ENCODE assay signal across 23 cellular contexts in the genomic region with DNA sequence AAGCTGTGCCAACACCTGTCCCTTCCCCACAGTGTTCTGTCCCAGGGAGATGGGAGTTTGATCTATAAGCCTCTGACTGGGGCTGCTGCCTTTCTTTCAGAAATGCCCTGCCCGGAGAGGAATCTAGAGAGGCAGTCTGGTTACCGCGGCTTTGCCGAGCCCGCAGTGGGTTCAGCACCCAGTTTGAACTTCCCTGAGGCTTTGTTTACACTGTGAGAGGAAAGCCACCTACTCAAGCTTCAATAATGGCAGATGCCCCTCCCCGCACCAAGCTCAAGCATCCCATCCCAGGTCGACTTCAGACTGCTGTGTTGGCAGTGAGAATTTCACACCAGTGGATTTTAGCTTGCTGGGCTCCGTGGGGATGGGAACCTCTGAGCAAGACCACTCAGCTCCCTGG. TPM values are rescaled to one million over a fixed set of nuclear protein-coding genes. Genes with fewer than 3 reads are reported as not detected.
"Had no signal": no experiment of that assay in that cellular context is flagged by ENCODE, and none has a peak within 500 bp of the region (broad histone marks: within the 10 kb centered on the region; RNA-seq: fewer than 3 reads in every experiment).

No MANE protein-coding gene starts in this region.

- H3K27ac ChIP-seq: breast epithelium, right lobe of liver, skin epidermis, tibial artery had no signal

- ATAC-seq: activated CD4-positive, alpha-beta T cell treated with anti-CD3 and anti-CD28 coated beads for 36 hours; activated T-cell treated with anti-CD3 and anti-CD28 coated beads, Interleukin-2, amount 50 U/mL, for 4 hours had no signal

- DNase-seq: activated B cell treated with CpG ODN at 0.5 μM for 24 hours; activated CD4-positive, alpha-beta T cell treated with anti-CD3 and anti-CD28 coated beads for 36 hours; activated CD4-positive, alpha-beta T cell treated with anti-CD3 and anti-CD28 coated beads, Interleukin-2, amount 50 U/mL, for 4 hours; activated CD8-positive, alpha-beta memory T cell treated with anti-CD3 and anti-CD28 coated beads for 24 hours; activated CD8-positive, alpha-beta memory T cell treated with anti-CD3 and anti-CD28 coated beads, Interleukin-2, amount 50 U/mL, for 4 hours; activated naive CD4-positive, alpha-beta T cell treated with Interleukin-2 at 50 U/mL for 16 hours; activated naive CD8-positive, alpha-beta T cell treated with anti-CD3 and anti-CD28 coated beads, Interleukin-2, amount 10 ng/mL, durations not matched to agents 7 days and 5 days; activated T-cell treated with anti-CD3 and anti-CD28 coated beads, Interleukin-2, amount 50 U/mL, for 4 hours; amniotic stem cell; effector memory CD4-positive, alpha-beta T cell; foreskin melanocyte; nucleus accumbens; right lobe of liver; stimulated activated CD4-positive, alpha-beta T cell treated with anti-CD3 and anti-CD28 coated beads, Interleukin-1b, Interleukin-23, amount 100 ng/mL, for 48 hours; T1000; tibial artery had no signal

- FAIRE-seq: colon, urothelium cell line had no signal

- H3K4me1 ChIP-seq: breast epithelium, right lobe of liver had no signal

- H3K4me1 Mint-ChIP-seq: activated B cell treated with CpG ODN at 0.5 μM for 24 hours; central memory CD8-positive, alpha-beta T cell had no signal

- H3K36me3 ChIP-seq: breast epithelium, right lobe of liver, tibial artery had no signal

- H3K4me3 Mint-ChIP-seq: activated B cell treated with CpG ODN at 0.5 μM for 24 hours; activated CD4-positive, alpha-beta T cell treated with anti-CD3 and anti-CD28 coated beads for 36 hours; activated naive CD8-positive, alpha-beta T cell treated with anti-CD3 and anti-CD28 coated beads, Interleukin-2, amount 10 ng/mL, durations not matched to agents 7 days and 5 days; activated T-cell treated with anti-CD3 and anti-CD28 coated beads, Interleukin-2, amount 50 U/mL, for 4 hours; central memory CD8-positive, alpha-beta T cell; nephron; stimulated activated naive CD8-positive, alpha-beta T cell treated with anti-CD3 and anti-CD28 coated beads, Interleukin-15, Interleukin-2, amounts not matched to agents 100 ng/mL and 50 ng/mL, for 24 hours had no signal

- H3K27me3 ChIP-seq: breast epithelium, right lobe of liver, tibial artery had no signal

- H3K9me3 Mint-ChIP-seq: activated B cell treated with CpG ODN at 0.5 μM for 24 hours had no signal

- H3K27ac Mint-ChIP-seq: activated B cell treated with CpG ODN at 0.5 μM for 24 hours; activated CD4-positive, alpha-beta T cell treated with anti-CD3 and anti-CD28 coated beads for 36 hours; activated naive CD8-positive, alpha-beta T cell treated with anti-CD3 and anti-CD28 coated beads, Interleukin-2, amount 10 ng/mL, durations not matched to agents 7 days and 5 days; nephron; stimulated activated naive CD8-positive, alpha-beta T cell treated with anti-CD3 and anti-CD28 coated beads, Interleukin-15, Interleukin-2, amounts not matched to agents 100 ng/mL and 50 ng/mL, for 24 hours had no signal

- H3K27me3 Mint-ChIP-seq: activated CD4-positive, alpha-beta T cell treated with anti-CD3 and anti-CD28 coated beads for 36 hours had no signal

- H3K9me3 ChIP-seq: breast epithelium, right lobe of liver, tibial artery had no signal

- H3K4me3 ChIP-seq: breast epithelium, right lobe of liver, skin epidermis, tibial artery had no signal

RNA-seq across cellular contexts. Expression of a gene that starts 33.3 kb away (rescaled TPM):
- total RNA-seq: activated B cell treated with CpG ODN at 0.5 μM for 24 hours had no signal
